In the genomic region with DNA sequence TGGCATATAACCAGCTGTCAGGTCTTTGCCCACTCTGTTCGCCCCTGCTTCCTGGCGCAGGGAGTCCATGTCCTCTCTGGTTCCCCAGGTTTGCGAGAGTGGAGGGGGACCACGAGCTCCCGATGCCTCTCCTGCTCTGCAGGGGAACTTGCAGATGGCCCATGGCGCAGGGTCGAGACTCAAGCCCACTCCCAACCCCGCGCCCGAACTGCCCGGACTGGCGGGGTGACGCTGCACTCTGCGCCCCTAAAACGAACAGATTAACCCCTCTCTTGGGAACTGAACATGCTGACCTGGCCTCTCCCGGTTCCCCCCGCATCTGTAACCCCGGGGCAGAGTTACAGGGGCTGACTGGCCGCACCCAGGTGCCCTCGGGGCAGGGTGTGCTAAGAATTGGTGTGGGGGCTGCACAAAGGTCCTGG, we compare ENCODE assay signal across 8 cellular contexts. TPM values are rescaled to one million over a fixed set of nuclear protein-coding genes. Genes with fewer than 3 reads are reported as not detected.
A peak's percentile ranks its signal among the peaks of the same experiment; 100 is the strongest.
DNase-seq lines count a peak whose midpoint lies in the region; ATAC-seq and TF ChIP-seq lines count a peak whose summit lies in the region.

No MANE protein-coding gene starts in this region.

- no peak overlapping the region for H2BK120ac ChIP-seq in trophoblast cell (ENCODE audit: insufficient read depth, low read length, poor library complexity)

- no peak overlapping the region for H2BK5ac ChIP-seq in trophoblast cell (ENCODE audit: low read depth, low read length, poor library complexity)

- no peaks in the 10 kb centered on the region for H4K20me1 ChIP-seq in OCI-LY1 (ENCODE audit: insufficient read depth, low read length)

- WGBS in trophoblast cell (ENCODE audit: extremely low coverage, insufficient coverage, insufficient read length): no CpG with 5 or more reads among the region's 20 CpGs

- H3K9me3 ChIP-seq in OCI-LY1 (ENCODE audit: low read length) (no peaks in the 10 kb centered on the region), trophoblast cell (ENCODE audit: insufficient read depth, low read depth, low read length) (peaks cover 2% of the 10 kb centered on the region)

- no peak for DNase-seq in GM06990 (ENCODE audit: extremely low read depth, insufficient read length)
- DNase-seq in epithelial cell of esophagus (ENCODE audit: low read depth): no peak
- no peak for DNase-seq in trophoblast cell
- DNase-seq in DMS 273 treated with DMSO at 0.1 percent for 48 hours (lab: John Stamatoyannopoulos, UW): no peak

- no peak overlapping the region for H3K23ac ChIP-seq in trophoblast cell (ENCODE audit: low read length)

- H4K8ac ChIP-seq in trophoblast cell (ENCODE audit: low read depth, low read length): peak overlapping the region; percentile 63

- H2AK5ac ChIP-seq in trophoblast cell (ENCODE audit: low read length): peak overlapping the region; percentile 23

- H3K27ac ChIP-seq in OCI-LY1 (ENCODE audit: low read depth, low read length, poor library complexity, severe bottlenecking) (no peak overlapping the region), trophoblast cell (ENCODE audit: low read depth, low read length) (no peak overlapping the region)

- no peaks in the 10 kb centered on the region for H3K9me2 ChIP-seq in OCI-LY1 (ENCODE audit: low read depth, low read length)

- no peaks in the 10 kb centered on the region for H3K27me3 ChIP-seq in GM06990 (replicated peaks; ENCODE audit: control insufficient read depth, insufficient read depth, low read length)
- no peaks in the 10 kb centered on the region for H3K27me3 ChIP-seq in OCI-LY1 (ENCODE audit: insufficient read depth, low read length)
- no peaks in the 10 kb centered on the region for H3K27me3 ChIP-seq in trophoblast cell (ENCODE audit: insufficient read depth, low read length)

- ATAC-seq in HG03442 (IDR thresholded peaks at IDR 0.05; ENCODE audit: unreplicated experiment) (no peak), GM18511 (IDR thresholded peaks at IDR 0.05; ENCODE audit: unreplicated experiment) (no peak), HG03469 (IDR thresholded peaks at IDR 0.05; ENCODE audit: unreplicated experiment) (no peak)

- peaks cover 38% of the 10 kb centered on the region for H3K4me1 ChIP-seq in OCI-LY1 (ENCODE audit: insufficient read depth, low read length, severe bottlenecking)
- H3K4me1 ChIP-seq in trophoblast cell (ENCODE audit: control insufficient read depth in 1 of 2, insufficient read depth in 2 of 2, low read length in 2 of 2): peaks cover 16% of the 10 kb centered on the region in 2 experiments

- no peak overlapping the region for H3K18ac ChIP-seq in trophoblast cell (ENCODE audit: low read length)

- peak overlapping the region; percentile 56 for H4K12ac ChIP-seq in trophoblast cell (ENCODE audit: low read depth, low read length)

- peak overlapping the region; percentile 93 for H3K4me3 ChIP-seq in GM06990 (replicated peaks; ENCODE audit: low read depth, low read length)
- peak overlapping the region; percentile 88 for H3K4me3 ChIP-seq in OCI-LY1 (ENCODE audit: low read depth, low read length, poor library complexity, severe bottlenecking)
- H3K4me3 ChIP-seq in epithelial cell of esophagus (ENCODE audit: low read length): peak overlapping the region; percentile 88
- H3K4me3 ChIP-seq in trophoblast cell (ENCODE audit: low read depth, low read length): peak overlapping the region; percentile 79

- no peak for TF ChIP-seq CTCF in GM06990 (IDR thresholded peaks at IDR 0.05; ENCODE audit: insufficient read depth, low read length, poor library complexity, severe bottlenecking)
- no peak for TF ChIP-seq CTCF in OCI-LY1 (IDR thresholded peaks at IDR 0.05; ENCODE audit: low read length)
- TF ChIP-seq CTCF in epithelial cell of esophagus (IDR thresholded peaks at IDR 0.05; ENCODE audit: insufficient read depth, low read depth, low read length, missing control alignments): no peak

- peak overlapping the region; percentile 77 for H3K4me2 ChIP-seq in OCI-LY1 (ENCODE audit: low read length)
- peak overlapping the region; percentile 80 for H3K4me2 ChIP-seq in trophoblast cell (ENCODE audit: low read length)

- H3K79me2 ChIP-seq in OCI-LY1 (ENCODE audit: insufficient read depth, low read length) (no peaks in the 10 kb centered on the region), trophoblast cell (ENCODE audit: control insufficient read depth, insufficient read depth, low read length, poor library complexity) (peaks cover 5% of the 10 kb centered on the region)

- H2BK12ac ChIP-seq in trophoblast cell (ENCODE audit: low read length): no peak overlapping the region

- H3F3A ChIP-seq in OCI-LY1 (ENCODE audit: insufficient read depth, low read length): no peaks in the 10 kb centered on the region

- peak overlapping the region; percentile 7 for H4K91ac ChIP-seq in trophoblast cell (ENCODE audit: low read depth, low read length)

- H3K4ac ChIP-seq in trophoblast cell (ENCODE audit: low read depth, low read length): no peak overlapping the region

- H3K9ac ChIP-seq in OCI-LY1 (ENCODE audit: low read length): peak overlapping the region; percentile 87
- H3K9ac ChIP-seq in trophoblast cell (ENCODE audit: low read length): no peak overlapping the region

- H2AFZ ChIP-seq in OCI-LY1 (ENCODE audit: low read length): no peak overlapping the region
- peak overlapping the region; percentile 80 for H2AFZ ChIP-seq in trophoblast cell (ENCODE audit: insufficient read depth, low read length, poor library complexity)

- peak overlapping the region; percentile 34 for H3K14ac ChIP-seq in trophoblast cell (ENCODE audit: low read length)

- no peaks in the 10 kb centered on the region; the same call in none of the 2 replicates for H3K36me3 ChIP-seq in GM06990 (ENCODE audit: control insufficient read depth, insufficient read depth, low read length)
- peaks cover 11% of the 10 kb centered on the region for H3K36me3 ChIP-seq in OCI-LY1 (ENCODE audit: insufficient read depth, low read length)
- H3K36me3 ChIP-seq in trophoblast cell (ENCODE audit: control insufficient read depth in 1 of 2, insufficient read depth in 2 of 2, low read length in 2 of 2): peaks cover 3 to 5% of the 10 kb centered on the region in 2 experiments

- peaks cover 9% of the 10 kb centered on the region for H3K79me1 ChIP-seq in trophoblast cell (ENCODE audit: low read length)

RNA-seq across cellular contexts. Expression of a gene that starts 0.7 kb away (rescaled TPM):
- polyA plus RNA-seq in trophoblast cell (2013): 22.1 and 24.6 TPM in 2 replicates

RNA-seq across cellular contexts. Expression of a gene that starts 8.6 kb away (rescaled TPM):
- polyA plus RNA-seq in trophoblast cell (2013): 30.4 and 31.7 TPM in 2 replicates

RNA-seq across cellular contexts. Expression of a gene that starts 19.8 kb away (rescaled TPM):
- polyA plus RNA-seq in trophoblast cell (2013): 65.1 and 75.5 TPM in 2 replicates
